8 cellular contexts compared by ENCODE assay signal in the genomic region with DNA sequence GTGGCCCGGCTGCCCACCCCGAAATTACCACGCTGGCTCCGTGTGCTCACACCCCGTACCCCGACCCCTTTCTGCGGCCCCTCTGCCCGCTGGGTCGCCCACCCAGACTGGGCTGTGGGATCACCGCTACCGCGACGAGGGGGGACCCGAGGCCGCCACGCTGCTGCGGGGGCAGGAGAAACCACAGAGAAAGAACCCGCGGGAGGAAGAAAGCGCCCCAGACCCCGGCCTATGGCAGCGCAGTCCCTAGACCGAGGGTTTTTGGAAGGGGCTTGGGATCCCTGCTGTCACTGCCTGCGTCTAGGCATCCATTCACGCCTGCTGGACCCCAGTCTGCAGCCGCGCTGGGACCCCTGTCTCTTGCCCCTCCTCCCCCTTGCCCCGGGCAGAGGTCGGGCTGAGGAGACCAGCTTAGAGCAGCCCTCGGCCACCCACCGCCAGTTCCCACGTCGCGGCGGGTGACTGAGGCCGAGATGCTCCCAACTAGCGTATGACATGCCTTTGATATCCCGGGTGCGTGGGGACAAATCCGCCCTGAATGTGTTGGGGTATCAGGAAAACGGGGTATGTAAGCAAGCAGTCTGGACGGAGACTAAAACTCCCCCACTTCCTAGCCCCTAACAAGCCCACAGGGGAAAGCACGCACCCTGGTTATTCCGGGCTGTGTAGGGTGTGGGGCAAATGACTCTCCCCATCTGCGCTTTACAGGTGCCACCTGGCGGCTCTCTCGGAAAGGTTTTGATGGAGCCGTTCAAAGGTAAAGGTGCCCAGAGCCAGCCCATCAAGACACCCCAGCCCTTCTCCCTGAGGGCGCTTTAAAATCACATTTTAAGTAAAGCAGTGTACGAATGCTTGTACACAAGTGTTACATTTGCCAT. TPM values are rescaled to one million over a fixed set of nuclear protein-coding genes. Genes with fewer than 3 reads are reported as not detected.
A peak's percentile ranks its signal among the peaks of the same experiment; 100 is the strongest.
DNase-seq lines count a peak whose midpoint lies in the region; ATAC-seq, FAIRE-seq and TF ChIP-seq lines count a peak whose summit lies in the region.

No MANE protein-coding gene starts in this region.

- intact Hi-C loops in heart left ventricle (cut with DNase I): loop anchor here (2.0 to 10.0 kb wide), 16 partner anchors 492 to 1692 kb away; a partner anchor contains a TSS

- no peaks in the 10 kb centered on the region for H3K36me3 ChIP-seq in heart left ventricle

- ATAC-seq in HG03064 (IDR thresholded peaks at IDR 0.05; ENCODE audit: low read depth, unreplicated experiment): peak; percentile 64
- peak; percentile 75 to 84 (median 78) for ATAC-seq in heart left ventricle

- peak overlapping the region; percentile 73 to 96 (median 86) for H3K27ac ChIP-seq in heart left ventricle

- FAIRE-seq in GM12892 (lab: Jason Lieb, UNC): no peak

- WGBS in heart left ventricle, 4 donors: 3 to 7% (median 3%) methylated on average over 34 to 50 of the region's 50 CpGs

- H3K4me3 ChIP-seq in heart left ventricle: peak overlapping the region; percentile 57 to 85 (median 72)

- peaks cover 0 to 46% (median 2%) of the 10 kb centered on the region in 9 donors for H3K27me3 ChIP-seq in heart left ventricle

- no peaks in the 10 kb centered on the region for H3K9me3 ChIP-seq in heart left ventricle

- TF ChIP-seq POLR2A in heart left ventricle (IDR thresholded peaks at IDR 0.05) (no peak), GM12892 (IDR thresholded peaks at IDR 0.05; ENCODE audit: low read depth, low read length) (no peak)

- peaks cover 0 to 27% (median 2%) of the 10 kb centered on the region in 12 donors for H3K4me1 ChIP-seq in heart left ventricle

- TF ChIP-seq CTCF in GM12873 (IDR thresholded peaks at IDR 0.05; ENCODE audit: insufficient read depth, low read depth, low read length, missing control alignments): peak; percentile 53
- TF ChIP-seq CTCF in heart left ventricle (IDR thresholded peaks at IDR 0.05): peak in 8 of 12 donors; percentile 29 to 55 (median 40)

- DNase-seq in RPMI8226: peak; percentile 57
- DNase-seq in activated naive CD4-positive, alpha-beta T cell treated with anti-CD3 and anti-CD28 coated beads, Interleukin-2, amount 50 U/mL, for 16 hours: peak; percentile 83
- peak; percentile 41 to 68 (median 48) for DNase-seq in heart left ventricle
- peak; percentile 73 for DNase-seq in retina
- no peak for DNase-seq in DMS79 (lab: John Stamatoyannopoulos, UW)
- no peak for DNase-seq in GM12892 (ENCODE audit: insufficient read length)

RNA-seq across cellular contexts. Expression of a gene that starts 0.9 kb away (rescaled TPM):
- total RNA-seq in heart left ventricle: 100 to 1,000 TPM in 1 of 9 donors, 10 to 100 TPM in 8; 21.9 to 128 (median 39.8) TPM
- 10 to 100 TPM in 1 of 2 donors, 1 to 10 TPM in 1; 5.5 to 15.3 TPM for polyA plus RNA-seq in heart left ventricle
- 1.3 TPM for polyA plus RNA-seq in GM12892 (2012; ENCODE audit: missing spikeins)

Comparison
In these comparisons a context has a peak if more than half of its experiments do, and no peak if none do; other contexts are left out.
1. DNase-seq: peak in RPMI8226 (single experiment), activated naive CD4-positive, alpha-beta T cell treated with anti-CD3 and anti-CD28 coated beads, Interleukin-2, amount 50 U/mL, for 16 hours (single experiment), heart left ventricle (5 of 5) and retina (single experiment); none in DMS79 (single experiment) and GM12892 (single experiment).